In the genomic region with DNA sequence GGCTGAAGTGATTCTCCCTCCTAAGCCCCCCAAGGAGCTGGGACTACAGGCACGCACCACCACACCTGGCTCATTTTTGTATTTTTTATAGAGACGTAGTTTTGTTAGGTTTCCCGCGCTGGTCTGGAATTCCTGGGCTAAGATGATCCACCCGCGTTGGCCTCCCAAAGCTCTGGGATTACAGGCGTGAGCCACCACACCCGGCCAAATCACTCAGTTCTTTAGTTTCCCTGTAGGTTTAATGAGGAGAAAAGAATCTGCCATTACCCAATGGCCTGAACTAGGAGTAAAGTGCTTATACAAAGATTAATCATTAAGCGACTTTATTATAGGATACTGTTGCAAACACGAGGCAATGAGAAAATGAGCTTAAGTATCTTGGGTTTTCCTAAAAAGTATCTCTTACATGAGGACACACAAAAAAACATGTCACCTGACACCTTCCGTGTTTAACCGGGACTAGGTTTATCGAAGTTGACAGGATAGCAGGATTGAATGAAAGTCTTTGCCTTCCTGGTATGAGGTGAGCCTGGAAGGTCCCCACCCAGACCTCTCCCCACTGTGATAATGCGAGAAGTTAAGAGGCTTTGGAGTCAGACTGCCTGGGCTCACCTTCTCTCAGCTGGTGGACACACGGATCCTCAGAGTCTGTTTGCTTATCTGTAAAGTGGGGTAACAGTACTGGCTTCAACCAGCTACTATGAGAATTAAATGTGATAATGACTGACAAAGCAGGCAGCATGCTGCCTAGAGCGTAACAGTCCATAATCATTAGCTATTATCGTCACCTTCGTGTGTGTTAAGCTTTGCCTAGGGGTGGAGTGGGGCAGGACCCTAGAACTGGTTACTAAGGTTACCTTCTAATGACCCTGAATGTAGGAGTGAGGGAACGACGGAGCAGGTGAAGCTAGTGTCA, we compare ENCODE assay signal across 8 cellular contexts.
DNase-seq lines count a peak whose midpoint lies in the region; ATAC-seq and TF ChIP-seq lines count a peak whose summit lies in the region.

No MANE protein-coding gene starts in this region.

- H3K4me2 ChIP-seq in mammary epithelial cell (ENCODE audit: insufficient read depth, low read depth, low read length), result peak overlapping the region; percentile 93

- H3K27ac ChIP-seq in right atrium auricular region (peak overlapping the region; percentile 96 to 99), mammary epithelial cell (ENCODE audit: insufficient read depth, low read depth, low read length) (no peak overlapping the region), vagina (peak overlapping the region; percentile 98)

- WGBS in mammary epithelial cell (ENCODE audit: low coverage, missing lambda C conversion rate), result 97% methylated on average over 18 of the region's 20 CpGs

- no peak for TF ChIP-seq POLR2A in vagina (IDR thresholded peaks at IDR 0.05)

- H2AFZ ChIP-seq in mammary epithelial cell (ENCODE audit: low read depth, low read length), result no peak overlapping the region

- in situ Hi-C loops in mammary epithelial cell (cut with MboI; ENCODE audit: low sequenced_read_pairs in 2 of 2), result no loop called here

- BruUV-seq in mammary epithelial cell (replicated peaks; lab: Mats Ljungman, UMichigan), result no TSS peak

- CTCF ChIA-PET in mammary epithelial cell (lab: Charles Lee; ENCODE audit: low non-redundant PET), result no interaction called here

- H3K4me3 ChIP-seq in right atrium auricular region (no peak overlapping the region), mammary epithelial cell (replicated peaks in 1 of 3; ENCODE audit: insufficient read depth in 1 of 3, low read depth in 2 of 3, low read length in 3 of 3) (no peak overlapping the region), mucosa of descending colon (no peak overlapping the region), vagina (peak overlapping the region; percentile 70 to 79)

- no peaks in the 10 kb centered on the region for H4K20me1 ChIP-seq in mammary epithelial cell (ENCODE audit: insufficient read depth, low read length)

- ATAC-seq in Right ventricle myocardium inferior (no peak), mucosa of descending colon (peak; percentile 34), GM21786 (IDR thresholded peaks at IDR 0.05; ENCODE audit: unreplicated experiment) (no peak)

- intact Hi-C loops in Right ventricle myocardium inferior (cut with DNase I) (no loop called here), mammary epithelial cell (cut with micrococcal nuclease) (no loop called here), mucosa of descending colon (cut with DNase I, micrococcal nuclease) (no loop called here), vagina (cut with DNase I) (no loop called here)

- H3K9me3 ChIP-seq in right atrium auricular region (no peaks in the 10 kb centered on the region), mammary epithelial cell (replicated peaks; ENCODE audit: insufficient read depth, low read length) (no peaks in the 10 kb centered on the region), mucosa of descending colon (no peaks in the 10 kb centered on the region), vagina (no peaks in the 10 kb centered on the region)

- TF ChIP-seq CTCF in right atrium auricular region (IDR thresholded peaks at IDR 0.05) (no peak), mammary epithelial cell (conservative IDR thresholded peaks at IDR 0.05 in 1 of 2, IDR thresholded peaks at IDR 0.05 in 1 of 2; ENCODE audit: extremely low read depth in 1 of 2, insufficient read depth in 1 of 2, low read depth in 1 of 2, low read length in 2 of 2) (no peak), mucosa of descending colon (IDR thresholded peaks at IDR 0.05) (no peak), vagina (IDR thresholded peaks at IDR 0.05) (no peak)

- H3K4me1 ChIP-seq in right atrium auricular region (no peaks in the 10 kb centered on the region), mammary epithelial cell (ENCODE audit: insufficient read depth, low read length) (peaks cover 10% of the 10 kb centered on the region), mucosa of descending colon (ENCODE audit: low read depth) (peaks cover 31% of the 10 kb centered on the region), vagina (no peaks in the 10 kb centered on the region)

- no peaks in the 10 kb centered on the region for H3K27me3 ChIP-seq in right atrium auricular region
- no peaks in the 10 kb centered on the region for H3K27me3 ChIP-seq in mammary epithelial cell (ENCODE audit: insufficient read depth, low read length)
- no peaks in the 10 kb centered on the region for H3K27me3 ChIP-seq in vagina

- DNase-seq in right atrium auricular region (ENCODE audit: low spot score), result no peak
- DNase-seq in Right ventricle myocardium inferior (ENCODE audit: missing footprints), result no peak
- DNase-seq in mammary epithelial cell, result no peak
- DNase-seq in mucosa of descending colon, result peak; percentile 52 to 64 (median 62)
- no peak for DNase-seq in vagina (ENCODE audit: extremely low spot score in 2 of 2)
- no peak for DNase-seq in activated CD8-positive, alpha-beta memory T cell treated with anti-CD3 and anti-CD28 coated beads, Interleukin-2, amount 50 U/mL, for 4 hours
- no peak for DNase-seq in Kasumi-1 (lab: John Stamatoyannopoulos, UW)

- H3K9ac ChIP-seq in mammary epithelial cell (ENCODE audit: insufficient read depth, low read length), result no peak overlapping the region

- dilution Hi-C loops in mammary epithelial cell (cut with HindIII; ENCODE audit: low sequenced_read_pairs), result no loop called here

- H3K79me2 ChIP-seq in mammary epithelial cell (ENCODE audit: insufficient read depth, low read length), result no peaks in the 10 kb centered on the region

- no peaks in the 10 kb centered on the region for H3K36me3 ChIP-seq in right atrium auricular region
- no peaks in the 10 kb centered on the region for H3K36me3 ChIP-seq in mammary epithelial cell (ENCODE audit: insufficient read depth, low read length)
- no peaks in the 10 kb centered on the region for H3K36me3 ChIP-seq in mucosa of descending colon (ENCODE audit: low read depth)
- H3K36me3 ChIP-seq in vagina, result no peaks in the 10 kb centered on the region

Comparison
In these comparisons a context has a peak if more than half of its experiments do, and no peak if none do; other contexts are left out.
1. DNase-seq: peak in mucosa of descending colon (3 of 3); none in right atrium auricular region (single experiment), Right ventricle myocardium inferior (single experiment), mammary epithelial cell (single experiment), vagina (0 of 2), activated CD8-positive, alpha-beta memory T cell treated with anti-CD3 and anti-CD28 coated beads, Interleukin-2, amount 50 U/mL, for 4 hours (single experiment) and Kasumi-1 (0 of 2).
2. H3K4me3 ChIP-seq: peak in vagina (2 of 2); none in right atrium auricular region (0 of 2), mammary epithelial cell (0 of 3) and mucosa of descending colon (single experiment).